In the genomic region with DNA sequence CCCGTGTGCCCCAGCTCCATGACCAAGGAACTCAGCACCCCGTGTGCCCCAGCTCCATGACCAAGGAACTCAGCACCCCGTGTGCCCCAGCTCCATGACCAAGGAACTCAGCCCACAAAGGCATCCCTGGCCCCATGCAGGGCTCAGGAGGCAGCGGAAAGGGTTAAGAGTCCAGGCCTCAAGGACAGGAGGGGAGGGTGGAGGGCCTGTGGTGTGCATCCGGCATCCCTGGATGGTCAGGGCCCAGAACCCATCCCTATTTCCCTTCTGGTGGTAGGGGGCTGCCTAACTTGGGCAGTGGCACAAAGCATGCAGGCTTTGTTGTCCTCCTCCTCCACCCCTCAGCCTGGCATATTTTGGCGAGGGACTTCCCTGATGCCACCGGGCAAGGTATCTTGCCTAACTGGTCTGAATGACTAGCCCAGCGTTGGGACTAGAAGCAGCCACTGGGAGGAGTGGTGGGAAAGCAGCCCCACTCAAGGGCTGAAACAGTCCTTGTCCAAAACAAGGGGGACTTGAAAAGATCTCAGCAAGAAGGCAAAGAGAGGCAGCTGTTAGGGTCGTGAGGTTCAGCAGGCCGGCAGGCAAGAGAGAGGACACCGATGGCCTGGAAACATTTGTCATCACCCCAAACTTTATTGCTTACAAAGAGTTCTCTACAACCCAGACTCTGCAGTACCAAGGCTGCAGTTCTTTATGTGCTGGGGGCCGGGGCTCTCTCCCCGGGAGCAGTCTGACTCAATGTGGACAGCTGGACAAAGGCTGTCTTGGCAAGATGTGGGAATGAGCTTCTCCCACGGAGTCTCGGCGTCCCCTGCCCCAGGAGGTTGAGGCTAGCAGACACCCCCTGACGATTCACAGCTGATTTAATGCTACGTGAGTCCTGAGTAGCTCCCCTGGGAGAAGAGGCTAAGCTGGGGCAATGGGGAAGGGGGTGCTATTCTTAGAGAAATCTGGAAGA, we compare ENCODE assay signal across 10 cellular contexts. TPM values are rescaled to one million over a fixed set of nuclear protein-coding genes. Genes with fewer than 3 reads are reported as not detected.
DNase-seq lines count a peak whose midpoint lies in the region; ATAC-seq, FAIRE-seq and TF ChIP-seq lines count a peak whose summit lies in the region.
"Had no signal": no experiment of that assay in that cellular context is flagged by ENCODE, and none has a peak within 500 bp of the region (broad histone marks: within the 10 kb centered on the region; RNA-seq: fewer than 3 reads in every experiment).

No MANE protein-coding gene starts in this region.

- H3K36me3 ChIP-seq in HUES6 (ENCODE audit: control insufficient read depth, insufficient read depth, low read length): peaks cover 43% of the 10 kb centered on the region
- H3K36me3 ChIP-seq in adrenal gland (replicated peaks in 1 of 2): peaks cover 0 to 36% of the 10 kb centered on the region in 2 donors

- peaks cover 7% of the 10 kb centered on the region for H3K36me3 Mint-ChIP-seq in mesothelial cell of epicardium

- H3K27me3 ChIP-seq in HUES6 (ENCODE audit: control insufficient read depth, insufficient read depth, low read length) (peaks cover 6% of the 10 kb centered on the region; the same call in 1 of the 2 replicates), adrenal gland (no peaks in the 10 kb centered on the region)

- peak overlapping the region; percentile 70 for H3K4me3 Mint-ChIP-seq in mesothelial cell of epicardium

- no peak for TF ChIP-seq CTCF in mesothelial cell of epicardium (IDR thresholded peaks at IDR 0.05; ENCODE audit: unreplicated experiment)
- TF ChIP-seq CTCF in adrenal gland (IDR thresholded peaks at IDR 0.05): no peak

- intact Hi-C loops in adrenal gland (cut with DNase I): no loop called here

- TF ChIP-seq POLR2A in H54 (IDR thresholded peaks at IDR 0.05; ENCODE audit: low read depth, low read length): no peak
- no peak for TF ChIP-seq POLR2A in adrenal gland (IDR thresholded peaks at IDR 0.05)

- H3K27ac Mint-ChIP-seq in mesothelial cell of epicardium: no peak overlapping the region

- H3K9ac ChIP-seq in HUES6 (ENCODE audit: low read length): peak overlapping the region; percentile 45

- H3K9me3 ChIP-seq in HUES6 (ENCODE audit: control insufficient read depth, insufficient read depth, low read depth, low read length) (no peaks in the 10 kb centered on the region), adrenal gland (replicated peaks in 1 of 3) (no peaks in the 10 kb centered on the region)

- peaks cover 3% of the 10 kb centered on the region for H3K4me1 Mint-ChIP-seq in mesothelial cell of epicardium

- 62 to 65% (median 64%) methylated on average over 10 to 18 of the region's 18 CpGs for WGBS in adrenal gland, 4 donors

- no peak for FAIRE-seq in H54 (lab: Jason Lieb, UNC)

- no peaks in the 10 kb centered on the region for H3K9me3 Mint-ChIP-seq in mesothelial cell of epicardium

- H3K27ac ChIP-seq in HUES6 (ENCODE audit: low read depth, low read length) (no peak overlapping the region), cingulate gyrus (ENCODE audit: low read depth, low read length) (peak overlapping the region; percentile 39), adrenal gland (peak overlapping the region in 1 of 5 donors; percentile 24)

- no peaks in the 10 kb centered on the region for H3K27me3 Mint-ChIP-seq in mesothelial cell of epicardium (ENCODE audit: low read depth)

- H3K4me3 ChIP-seq in HUES6 (ENCODE audit: low read depth, low read length): peak overlapping the region; percentile 64
- peak overlapping the region in 1 of 4 donors; percentile 95 for H3K4me3 ChIP-seq in adrenal gland

- H3K4me1 ChIP-seq in HUES6 (ENCODE audit: control insufficient read depth, insufficient read depth, low read length): peaks cover 15% of the 10 kb centered on the region
- H3K4me1 ChIP-seq in adrenal gland (replicated peaks in 1 of 2): peaks cover 2 to 18% of the 10 kb centered on the region in 2 donors

- ATAC-seq in HG02840 (IDR thresholded peaks at IDR 0.05; ENCODE audit: low FRiP score, unreplicated experiment) (no peak), HG03342 (IDR thresholded peaks at IDR 0.05; ENCODE audit: unreplicated experiment) (no peak)

- DNase-seq in AG08395 (ENCODE audit: low spot score) (peak; percentile 40), mesothelial cell of epicardium (ENCODE audit: low spot score in 2 of 2, unreplicated experiment in 2 of 2) (no peak), H54 (ENCODE audit: insufficient read length, low spot score) (no peak), adrenal gland (no peak)
- DNase-seq: GDM1, NCI-H1436 had no signal

RNA-seq across cellular contexts. Expression of gene SPATA32, which starts 0.9 kb away (rescaled TPM):
- total RNA-seq in mesothelial cell of epicardium (not detected in 3 replicates), adrenal gland (under 1 TPM in 1 of 8 donors, not detected in 7; 0.11 TPM)
- polyA plus RNA-seq in adrenal gland: not detected

RNA-seq across cellular contexts. Expression of gene FMNL1, which starts 41.1 kb away (rescaled TPM):
- total RNA-seq in mesothelial cell of epicardium (3.0 to 3.7 TPM (median 3.6 TPM) in 3 replicates), adrenal gland (10 to 100 TPM in 6 of 8 donors, 1 to 10 TPM in 2; 6.7 to 20.3 (median 15.3) TPM)
- 10 to 100 TPM in 2 of 3 donors, 1 to 10 TPM in 1; 3.6 to 31.9 (median 13.7) TPM for polyA plus RNA-seq in adrenal gland

RNA-seq across cellular contexts. Expression of gene MAP3K14, which starts 54.0 kb away (rescaled TPM):
- total RNA-seq in mesothelial cell of epicardium (8.9 to 9.9 TPM (median 9.8 TPM) in 3 replicates), adrenal gland (1 to 10 TPM; 2.4 to 9.7 (median 7.2) TPM)
- 10 to 100 TPM in 1 of 3 donors, 1 to 10 TPM in 2; 2.9 to 14.7 (median 7.7) TPM for polyA plus RNA-seq in adrenal gland
